ENCODE assay signal across 6 cellular contexts in the genomic region with DNA sequence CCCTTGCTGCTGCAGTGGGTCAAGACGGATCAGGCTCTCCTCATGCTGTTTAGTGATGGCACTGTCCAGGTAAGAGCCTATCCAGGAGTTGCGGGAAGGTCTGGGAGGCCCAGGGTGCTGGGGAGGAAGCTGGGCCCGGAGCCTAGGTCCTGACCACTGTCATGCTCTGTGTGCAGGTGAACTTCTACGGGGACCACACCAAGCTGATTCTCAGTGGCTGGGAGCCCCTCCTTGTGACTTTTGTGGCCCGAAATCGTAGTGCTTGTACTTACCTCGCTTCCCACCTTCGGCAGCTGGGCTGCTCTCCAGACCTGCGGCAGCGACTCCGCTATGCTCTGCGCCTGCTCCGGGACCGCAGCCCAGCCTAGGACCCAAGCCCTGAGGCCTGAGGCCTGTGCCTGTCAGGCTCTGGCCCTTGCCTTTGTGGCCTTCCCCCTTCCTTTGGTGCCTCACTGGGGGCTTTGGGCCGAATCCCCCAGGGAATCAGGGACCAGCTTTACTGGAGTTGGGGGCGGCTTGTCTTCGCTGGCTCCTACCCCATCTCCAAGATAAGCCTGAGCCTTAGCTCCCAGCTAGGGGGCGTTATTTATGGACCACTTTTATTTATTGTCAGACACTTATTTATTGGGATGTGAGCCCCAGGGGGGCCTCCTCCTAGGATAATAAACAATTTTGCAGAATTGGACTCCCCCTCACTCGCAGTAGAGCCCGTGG. TPM values are rescaled to one million over a fixed set of nuclear protein-coding genes. Genes with fewer than 3 reads are reported as not detected.
A peak's percentile ranks its signal among the peaks of the same experiment; 100 is the strongest.
DNase-seq lines count a peak whose midpoint lies in the region; ATAC-seq and TF ChIP-seq lines count a peak whose summit lies in the region.
"Had no signal": no experiment of that assay in that cellular context is flagged by ENCODE, and none has a peak within 500 bp of the region (broad histone marks: within the 10 kb centered on the region; RNA-seq: fewer than 3 reads in every experiment).

No MANE protein-coding gene starts in this region.

- TF ChIP-seq CTCF in esophagus squamous epithelium (IDR thresholded peaks at IDR 0.05): no peak

- H3K9ac ChIP-seq in subcutaneous abdominal adipose tissue (ENCODE audit: low read length in 5 of 5): no peak overlapping the region

- H3K9me3 ChIP-seq in esophagus squamous epithelium: no peaks in the 10 kb centered on the region
- no peaks in the 10 kb centered on the region for H3K9me3 ChIP-seq in subcutaneous abdominal adipose tissue (ENCODE audit: control insufficient read depth in 5 of 5, low read length in 5 of 5)

- 90 to 92% methylated on average over 12 to 16 of the region's 20 CpGs for WGBS in esophagus squamous epithelium, 2 donors

- H3K36me3 Mint-ChIP-seq in activated CD4-positive, alpha-beta memory T cell treated with anti-CD3 and anti-CD28 coated beads for 36 hours: peaks cover 75% of the 10 kb centered on the region

- POLR2A ChIA-PET in activated CD4-positive, alpha-beta memory T cell treated with anti-CD3 and anti-CD28 coated beads for 36 hours (lab: Charles Lee): interaction anchor here (2.0 to 15.8 kb wide), 3 partner anchors 15 to 83 kb away, joined by 7 to 404 read pairs (median 94); a partner anchor contains a TSS

- H3K27ac ChIP-seq in esophagus squamous epithelium (peak overlapping the region in 3 of 4 donors; percentile 30 to 99 (median 94)), subcutaneous abdominal adipose tissue (ENCODE audit: low read depth, low read length) (peak overlapping the region; percentile 97)

- H3K9me3 Mint-ChIP-seq in activated CD4-positive, alpha-beta memory T cell treated with anti-CD3 and anti-CD28 coated beads for 36 hours: no peaks in the 10 kb centered on the region
- H3K9me3 Mint-ChIP-seq: immature natural killer cell had no signal

- no peak for DNase-seq in activated CD4-positive, alpha-beta memory T cell treated with anti-CD3 and anti-CD28 coated beads for 36 hours
- no peak for DNase-seq in esophagus squamous epithelium (lab: John Stamatoyannopoulos, UW)
- no peak for DNase-seq in NCI-H748 treated with DMSO at 0.1 percent for 48 hours (lab: John Stamatoyannopoulos, UW)
- DNase-seq: immature natural killer cell had no signal

- H3K36me3 ChIP-seq in esophagus squamous epithelium (peaks cover 17 to 53% (median 17%) of the 10 kb centered on the region in 3 donors), subcutaneous abdominal adipose tissue (ENCODE audit: control insufficient read depth in 5 of 5, insufficient read depth in 5 of 5, low read length in 5 of 5) (peaks cover 0 to 45% (median 40%) of the 10 kb centered on the region in 5 donors)

- peak overlapping the region; percentile 93 for H3K27ac Mint-ChIP-seq in activated CD4-positive, alpha-beta memory T cell treated with anti-CD3 and anti-CD28 coated beads for 36 hours

- ATAC-seq in HG03442 (IDR thresholded peaks at IDR 0.05; ENCODE audit: unreplicated experiment): no peak

- TF ChIP-seq POLR2A in esophagus squamous epithelium (IDR thresholded peaks at IDR 0.05): no peak

- CTCF ChIA-PET in activated CD4-positive, alpha-beta memory T cell treated with anti-CD3 and anti-CD28 coated beads for 36 hours (lab: Charles Lee): interaction anchor here (0.7 to 1.0 kb wide), 4 partner anchors 11 to 15 kb away, joined by 3 read pairs; no protein-coding TSS in a partner anchor

- peaks cover 77% of the 10 kb centered on the region for H3K4me1 Mint-ChIP-seq in activated CD4-positive, alpha-beta memory T cell treated with anti-CD3 and anti-CD28 coated beads for 36 hours (ENCODE audit: low read depth)

- H3K4me1 ChIP-seq in esophagus squamous epithelium: peaks cover 61 to 96% (median 68%) of the 10 kb centered on the region in 3 donors
- peaks cover 30 to 88% (median 68%) of the 10 kb centered on the region in 5 donors for H3K4me1 ChIP-seq in subcutaneous abdominal adipose tissue (ENCODE audit: control insufficient read depth in 5 of 5, insufficient read depth in 5 of 5, low read length in 5 of 5)

- no peaks in the 10 kb centered on the region for H3K27me3 Mint-ChIP-seq in activated CD4-positive, alpha-beta memory T cell treated with anti-CD3 and anti-CD28 coated beads for 36 hours

- intact Hi-C loops in activated CD4-positive, alpha-beta memory T cell treated with anti-CD3 and anti-CD28 coated beads for 36 hours (cut with micrococcal nuclease): loop anchor here (2.0 to 10.0 kb wide), 7 partner anchors 31 to 882 kb away; a partner anchor contains a TSS
- intact Hi-C loops in esophagus squamous epithelium (cut with DNase I): no loop called here

- H3K27me3 ChIP-seq in esophagus squamous epithelium: no peaks in the 10 kb centered on the region
- peaks cover 0 to 3% (median 0%) of the 10 kb centered on the region in 5 donors for H3K27me3 ChIP-seq in subcutaneous abdominal adipose tissue (ENCODE audit: control insufficient read depth in 5 of 5, insufficient read depth in 4 of 5, low read length in 5 of 5)

- peak overlapping the region; percentile 32 for H3K4me3 Mint-ChIP-seq in activated CD4-positive, alpha-beta memory T cell treated with anti-CD3 and anti-CD28 coated beads for 36 hours
- H3K4me3 Mint-ChIP-seq: immature natural killer cell had no signal

- H3K4me3 ChIP-seq in esophagus squamous epithelium (peak overlapping the region in 1 of 4 donors; percentile 3), subcutaneous abdominal adipose tissue (ENCODE audit: low read depth in 1 of 5, low read length in 5 of 5) (no peak overlapping the region)

RNA-seq across cellular contexts. Expression of a gene that starts 1.7 kb away (rescaled TPM):
- total RNA-seq in activated CD4-positive, alpha-beta memory T cell treated with anti-CD3 and anti-CD28 coated beads for 36 hours: under 1 TPM; 0.40 to 0.41 TPM
- not detected for total RNA-seq in esophagus squamous epithelium

RNA-seq across cellular contexts. Expression of a gene that starts 2.9 kb away (rescaled TPM):
- total RNA-seq in activated CD4-positive, alpha-beta memory T cell treated with anti-CD3 and anti-CD28 coated beads for 36 hours: 10 to 100 TPM; 35.2 to 38.6 TPM
- total RNA-seq in esophagus squamous epithelium: 1 to 10 TPM in 3 of 4 donors, under 1 TPM in 1; 0.68 to 5.3 (median 4.1) TPM

RNA-seq across cellular contexts. Expression of a gene that starts 5.3 kb away (rescaled TPM):
- 10 to 100 TPM; 80.2 to 87.9 TPM for total RNA-seq in activated CD4-positive, alpha-beta memory T cell treated with anti-CD3 and anti-CD28 coated beads for 36 hours
- total RNA-seq in esophagus squamous epithelium: 10 to 100 TPM; 10.3 to 36.2 (median 30.7) TPM

RNA-seq across cellular contexts. Expression of a gene that starts 17.5 kb away (rescaled TPM):
- 1 to 10 TPM; 1.1 to 1.3 TPM for total RNA-seq in activated CD4-positive, alpha-beta memory T cell treated with anti-CD3 and anti-CD28 coated beads for 36 hours
- total RNA-seq in esophagus squamous epithelium: under 1 TPM in 1 of 4 donors, not detected in 3; 0.26 TPM

RNA-seq across cellular contexts. Expression of a gene that starts 30.1 kb away (rescaled TPM):
- total RNA-seq in activated CD4-positive, alpha-beta memory T cell treated with anti-CD3 and anti-CD28 coated beads for 36 hours: 1,000 to 10,000 TPM; 2,983 to 3,047 TPM
- total RNA-seq in esophagus squamous epithelium: 1,000 to 10,000 TPM; 1,915 to 3,855 (median 2,689) TPM

Comparison
In these comparisons a context has a peak if more than half of its experiments do, and no peak if none do; other contexts are left out.
1. RNA of a gene that starts 2.9 kb away (total RNA-seq): 35.2 to 38.6 TPM in activated CD4-positive, alpha-beta memory T cell treated with anti-CD3 and anti-CD28 coated beads for 36 hours; 0.68 to 5.3 TPM in esophagus squamous epithelium; every median in the first group is over 4 times any median in the second.